Comparison of ENCODE assay signal across 9 cellular contexts in the genomic region with DNA sequence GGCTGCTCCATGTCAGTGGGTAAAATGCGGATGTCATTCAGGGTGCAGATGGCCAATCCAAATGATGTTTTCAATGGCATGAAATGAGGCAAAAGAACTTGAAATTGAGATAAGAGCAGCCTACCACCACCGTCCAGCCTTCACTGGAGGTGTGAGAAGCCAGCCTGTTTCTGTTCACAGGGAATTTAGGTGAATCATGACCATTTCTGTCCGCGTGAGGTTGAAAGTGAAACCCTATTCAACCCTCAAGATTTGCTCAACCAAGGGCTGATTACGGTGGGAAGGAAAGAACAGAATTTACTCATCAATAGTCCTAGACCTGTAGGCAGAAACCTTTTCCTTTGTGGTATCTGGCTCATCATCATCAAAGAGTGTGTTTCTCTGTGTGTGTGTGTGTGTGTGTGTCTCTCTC.
DNase-seq lines count a peak whose midpoint lies in the region; ATAC-seq and TF ChIP-seq lines count a peak whose summit lies in the region.
"Had no signal": no experiment of that assay in that cellular context is flagged by ENCODE, and none has a peak within 500 bp of the region (broad histone marks: within the 10 kb centered on the region; RNA-seq: fewer than 3 reads in every experiment).

No MANE protein-coding gene starts in this region.

- peak; percentile 89 for ATAC-seq in activated naive CD8-positive, alpha-beta T cell treated with anti-CD3 and anti-CD28 coated beads, Interleukin-2, amount 50 U/mL, for 24 hours

- H3K4me1 Mint-ChIP-seq in MCF 10A (ENCODE audit: insufficient read depth, unreplicated experiment) (peaks cover 23% of the 10 kb centered on the region), endodermal cell (no peaks in the 10 kb centered on the region)
- peaks cover 54% of the 10 kb centered on the region for H3K4me1 Mint-ChIP-seq in activated naive CD8-positive, alpha-beta T cell treated with anti-CD3 and anti-CD28 coated beads, Interleukin-2, amount 50 U/mL, for 24 hours

- H4K20me1 ChIP-seq in KMS-11 (ENCODE audit: insufficient read depth) = no peaks in the 10 kb centered on the region

- no peaks in the 10 kb centered on the region for H3K27me3 Mint-ChIP-seq in MCF 10A (ENCODE audit: insufficient read depth, unreplicated experiment)
- H3K27me3 Mint-ChIP-seq in activated naive CD8-positive, alpha-beta T cell treated with anti-CD3 and anti-CD28 coated beads, Interleukin-2, amount 50 U/mL, for 24 hours = no peaks in the 10 kb centered on the region
- peaks cover 3% of the 10 kb centered on the region for H3K27me3 Mint-ChIP-seq in endodermal cell (ENCODE audit: insufficient read depth)

- H3K27ac Mint-ChIP-seq in MCF 10A (ENCODE audit: low read depth, unreplicated experiment) (no peak overlapping the region), endodermal cell (no peak overlapping the region)
- H3K27ac Mint-ChIP-seq in activated naive CD8-positive, alpha-beta T cell treated with anti-CD3 and anti-CD28 coated beads, Interleukin-2, amount 50 U/mL, for 24 hours = peak overlapping the region; percentile 100

- 94 to 95% methylated on average over 2 to 5 of the region's 5 CpGs for WGBS in endodermal cell (ENCODE audit: insufficient coverage in 1 of 2, insufficient read length in 1 of 2), 2 experiments

- H3K4me2 ChIP-seq in KMS-11 = peak overlapping the region; percentile 43

- H3K27me3 ChIP-seq in breast epithelium (no peaks in the 10 kb centered on the region), KMS-11 (ENCODE audit: insufficient read depth, low read depth) (peaks cover 3% of the 10 kb centered on the region; the same call in 1 of the 2 replicates), endodermal cell (ENCODE audit: control insufficient read depth, insufficient read depth, low read length, poor library complexity, severe bottlenecking) (no peaks in the 10 kb centered on the region)
- H3K27me3 ChIP-seq: SJSA1 had no signal

- CTCF ChIA-PET in MCF 10A (lab: Yijun Ruan, JAX) = no interaction called here

- no peaks in the 10 kb centered on the region for H3K36me3 Mint-ChIP-seq in MCF 10A (ENCODE audit: insufficient read depth, unreplicated experiment)
- peaks cover 2% of the 10 kb centered on the region for H3K36me3 Mint-ChIP-seq in activated naive CD8-positive, alpha-beta T cell treated with anti-CD3 and anti-CD28 coated beads, Interleukin-2, amount 50 U/mL, for 24 hours (ENCODE audit: low read depth)
- no peaks in the 10 kb centered on the region for H3K36me3 Mint-ChIP-seq in endodermal cell (ENCODE audit: low read depth)

- BruUV-seq in MCF 10A (replicated peaks; lab: Mats Ljungman, UMichigan) = no TSS peak

- H3K79me2 ChIP-seq in KMS-11 (ENCODE audit: insufficient read depth, low read depth) = no peaks in the 10 kb centered on the region

- intact Hi-C loops in MCF 10A (cut with micrococcal nuclease) (no loop called here), breast epithelium (cut with DNase I; ENCODE audit: low total_unique reads) (no loop called here), head of caudate nucleus (cut with DNase I) (no loop called here)

- H3K9ac ChIP-seq in KMS-11 (no peak overlapping the region), endodermal cell (ENCODE audit: extremely low read depth, low read length, poor library complexity, severe bottlenecking) (no peak overlapping the region)

- TF ChIP-seq POLR2A in breast epithelium (IDR thresholded peaks at IDR 0.05) = no peak

- POLR2A ChIA-PET in MCF 10A (lab: Yijun Ruan, JAX) = interaction anchor here (1.0 to 1.2 kb wide), 2 partner anchors 12 to 16 kb away, joined by 3 to 4 read pairs; no protein-coding TSS in a partner anchor

- H3K4me3 ChIP-seq in breast epithelium (no peak overlapping the region), KMS-11 (IDR thresholded peaks at IDR 0.05; ENCODE audit: insufficient read depth, low read depth, low read length) (no peak overlapping the region), endodermal cell (ENCODE audit: low read length) (no peak overlapping the region)
- H3K4me3 ChIP-seq: SJSA1 had no signal

- H2AFZ ChIP-seq in KMS-11 (ENCODE audit: low read depth) = no peak overlapping the region

- no peak for TF ChIP-seq CTCF in MCF 10A (IDR thresholded peaks at IDR 0.05; ENCODE audit: unreplicated experiment)
- TF ChIP-seq CTCF in breast epithelium (IDR thresholded peaks at IDR 0.05) = no peak
- TF ChIP-seq CTCF in KMS-11 (conservative IDR thresholded peaks at IDR 0.05; ENCODE audit: low read depth, low read length) = no peak
- TF ChIP-seq CTCF in endodermal cell (conservative IDR thresholded peaks at IDR 0.05) = no peak

- H3K27ac ChIP-seq in breast epithelium (no peak overlapping the region), KMS-11 (no peak overlapping the region), endodermal cell (ENCODE audit: low read depth, low read length) (no peak overlapping the region)
- H3K27ac ChIP-seq: SJSA1 had no signal

- H3K4me3 Mint-ChIP-seq in MCF 10A (ENCODE audit: unreplicated experiment) (no peak overlapping the region), endodermal cell (no peak overlapping the region)
- peak overlapping the region; percentile 22 for H3K4me3 Mint-ChIP-seq in activated naive CD8-positive, alpha-beta T cell treated with anti-CD3 and anti-CD28 coated beads, Interleukin-2, amount 50 U/mL, for 24 hours

- no peaks in the 10 kb centered on the region for H3K36me3 ChIP-seq in breast epithelium
- no peaks in the 10 kb centered on the region for H3K36me3 ChIP-seq in KMS-11 (ENCODE audit: insufficient read depth)
- H3K36me3 ChIP-seq in endodermal cell (ENCODE audit: control insufficient read depth, insufficient read depth, low read length) = no peaks in the 10 kb centered on the region
- H3K36me3 ChIP-seq: SJSA1 had no signal

- no peaks in the 10 kb centered on the region for H3K4me1 ChIP-seq in breast epithelium
- H3K4me1 ChIP-seq in KMS-11 (ENCODE audit: low read depth, poor library complexity, severe bottlenecking) = peaks cover 23% of the 10 kb centered on the region
- no peaks in the 10 kb centered on the region for H3K4me1 ChIP-seq in endodermal cell (ENCODE audit: control insufficient read depth, insufficient read depth, low read length)

- DNase-seq in MCF 10A (ENCODE audit: unreplicated experiment) = peak; percentile 27
- no peak for DNase-seq in breast epithelium (ENCODE audit: low spot score in 2 of 2)
- peak; percentile 60 for DNase-seq in activated naive CD8-positive, alpha-beta T cell treated with anti-CD3 and anti-CD28 coated beads, Interleukin-2, amount 50 U/mL, for 24 hours
- DNase-seq in NOMO-1 (lab: John Stamatoyannopoulos, UW; ENCODE audit: unreplicated experiment in 2 of 2) = no peak
- no peak for DNase-seq in endodermal cell
- no peak for DNase-seq in AG08395 (ENCODE audit: low spot score)
- DNase-seq in head of caudate nucleus = no peak

- H3K9me3 Mint-ChIP-seq in MCF 10A (ENCODE audit: unreplicated experiment) (no peaks in the 10 kb centered on the region), endodermal cell (no peaks in the 10 kb centered on the region)
- peaks cover 9% of the 10 kb centered on the region for H3K9me3 Mint-ChIP-seq in activated naive CD8-positive, alpha-beta T cell treated with anti-CD3 and anti-CD28 coated beads, Interleukin-2, amount 50 U/mL, for 24 hours

- no peaks in the 10 kb centered on the region for H3K9me3 ChIP-seq in breast epithelium
- no peaks in the 10 kb centered on the region for H3K9me3 ChIP-seq in endodermal cell (ENCODE audit: control insufficient read depth, low read length)
- H3K9me3 ChIP-seq: SJSA1 had no signal

Comparison
In these comparisons a context has a peak if more than half of its experiments do, and no peak if none do; other contexts are left out.
1. DNase-seq: peak in MCF 10A (single experiment) and activated naive CD8-positive, alpha-beta T cell treated with anti-CD3 and anti-CD28 coated beads, Interleukin-2, amount 50 U/mL, for 24 hours (single experiment); none in breast epithelium (0 of 2), NOMO-1 (0 of 2), endodermal cell (single experiment), AG08395 (single experiment) and head of caudate nucleus (0 of 42).